8 cellular contexts compared by ENCODE assay signal in the genomic region with DNA sequence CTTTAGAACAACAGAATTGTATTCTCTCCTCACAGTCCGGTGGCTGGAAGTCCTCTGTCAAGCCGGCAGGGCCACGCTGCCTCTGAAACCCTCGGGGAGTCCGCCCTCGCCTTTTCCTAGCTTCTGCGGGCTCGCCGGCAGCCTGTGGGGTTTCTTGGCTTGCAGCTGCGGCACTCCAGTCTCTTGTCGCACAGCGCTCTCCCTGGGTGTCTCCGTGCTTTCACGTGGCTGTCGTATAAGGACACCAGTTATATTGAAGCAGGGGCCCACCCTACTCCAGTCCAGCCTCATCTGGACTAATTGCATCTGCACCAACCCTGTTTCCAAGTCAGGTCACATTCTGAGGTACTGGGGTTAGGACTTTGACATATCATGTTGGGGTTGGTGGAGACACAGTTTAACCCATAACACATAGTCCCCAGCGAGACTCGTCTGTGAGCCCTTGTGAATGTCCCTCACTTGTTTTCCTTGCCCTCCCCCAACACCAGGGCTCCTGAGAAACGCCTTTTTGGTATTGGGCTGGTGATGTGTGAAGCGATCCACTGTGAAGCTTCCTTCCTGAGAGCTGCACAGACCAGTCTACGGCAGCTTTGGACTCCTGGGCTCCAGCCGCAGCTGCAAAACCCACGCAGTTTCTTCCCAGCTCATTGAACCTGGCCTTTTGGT. TPM values are rescaled to one million over a fixed set of nuclear protein-coding genes. Genes with fewer than 3 reads are reported as not detected.
DNase-seq lines count a peak whose midpoint lies in the region; ATAC-seq and TF ChIP-seq lines count a peak whose summit lies in the region.

No MANE protein-coding gene starts in this region.

- TF ChIP-seq EP300 in SK-N-SH (IDR thresholded peaks at IDR 0.05; ENCODE audit: borderline replicate concordance in 1 of 2, low read depth in 1 of 2, low read length in 1 of 2) = no peak

- POLR2A ChIA-PET in SK-N-SH (lab: Yijun Ruan, JAX) = no interaction called here

- no peak for TF ChIP-seq CTCF in OCI-LY3 (IDR thresholded peaks at IDR 0.05; ENCODE audit: low read depth, low read length)
- no peak for TF ChIP-seq CTCF in SK-N-SH (IDR thresholded peaks at IDR 0.05)

- peak overlapping the region; percentile 57; the same call in 1 of the 2 replicates for H3K9ac ChIP-seq in OCI-LY3 (ENCODE audit: low read length)
- peak overlapping the region; percentile 7 to 30 for H3K9ac ChIP-seq in duodenal mucosa (ENCODE audit: low read depth in 1 of 2, low read length in 2 of 2)
- H3K9ac ChIP-seq in SK-N-SH = no peak overlapping the region

- no peaks in the 10 kb centered on the region for H3K9me2 ChIP-seq in SK-N-SH

- H3K36me3 ChIP-seq in OCI-LY3 (replicated peaks; ENCODE audit: low read depth, low read length) (peaks cover 43% of the 10 kb centered on the region), duodenal mucosa (ENCODE audit: control insufficient read depth in 1 of 2, insufficient read depth in 2 of 2, low read length in 2 of 2) (no peaks in the 10 kb centered on the region), SK-N-SH (replicated peaks in 1 of 2; ENCODE audit: control insufficient read depth in 1 of 2, insufficient read depth in 2 of 2, low read length in 1 of 2) (no peaks in the 10 kb centered on the region)

- CTCF ChIA-PET in SK-N-SH (lab: Yijun Ruan, JAX) = no interaction called here

- peak; percentile 19 for DNase-seq in occipital lobe (lab: John Stamatoyannopoulos, UW)
- DNase-seq in germinal center (ENCODE audit: low spot score) = no peak
- DNase-seq in SK-N-SH = no peak
- no peak for DNase-seq in epidermal melanocyte (ENCODE audit: insufficient read length, low spot score)

- H3K27me3 ChIP-seq in OCI-LY3 (ENCODE audit: low read depth, low read length) (no peaks in the 10 kb centered on the region), duodenal mucosa (ENCODE audit: control insufficient read depth in 1 of 2, insufficient read depth in 2 of 2, low read length in 2 of 2) (no peaks in the 10 kb centered on the region), SK-N-SH (ENCODE audit: insufficient read depth) (no peaks in the 10 kb centered on the region)

- H4K20me1 ChIP-seq in OCI-LY3 (ENCODE audit: insufficient read depth, low read length) (peaks cover 93% of the 10 kb centered on the region), SK-N-SH (ENCODE audit: insufficient read depth) (no peaks in the 10 kb centered on the region)

- no peak overlapping the region for H2AFZ ChIP-seq in OCI-LY3 (ENCODE audit: low read depth, low read length)
- no peak overlapping the region for H2AFZ ChIP-seq in SK-N-SH (ENCODE audit: low read depth)

- WGBS in SK-N-SH (ENCODE audit: low lambda C conversion rate) = 88% methylated on average over 13 of the region's 22 CpGs

- H3K9me3 ChIP-seq in OCI-LY3 (ENCODE audit: insufficient read depth, low read length) (no peaks in the 10 kb centered on the region), duodenal mucosa (ENCODE audit: control insufficient read depth in 1 of 2, low read length in 2 of 2) (no peaks in the 10 kb centered on the region), SK-N-SH (no peaks in the 10 kb centered on the region)

- H3K27ac ChIP-seq in OCI-LY3 (ENCODE audit: low read length) (peak overlapping the region; percentile 70), duodenal mucosa (ENCODE audit: low read depth, low read length) (peak overlapping the region; percentile 52), SK-N-SH (ENCODE audit: low read depth in 2 of 2, low read length in 1 of 2) (no peak overlapping the region)

- TF ChIP-seq RAD21 in SK-N-SH (IDR thresholded peaks at IDR 0.05; ENCODE audit: low read length) = no peak

- H3K4me1 ChIP-seq in OCI-LY3 (ENCODE audit: low read length) = peaks cover 45% of the 10 kb centered on the region
- H3K4me1 ChIP-seq in duodenal mucosa (ENCODE audit: control insufficient read depth in 1 of 2, insufficient read depth in 2 of 2, low read length in 2 of 2) = peaks cover 19 to 25% of the 10 kb centered on the region in 2 donors
- peaks cover 0 to 42% of the 10 kb centered on the region in 2 experiments; a peak in 3 of 4 replicates for H3K4me1 ChIP-seq in SK-N-SH (ENCODE audit: control insufficient read depth in 1 of 2, insufficient read depth in 2 of 2, low read depth in 1 of 2, low read length in 1 of 2)

- H3K79me2 ChIP-seq in OCI-LY3 (ENCODE audit: low read length) = peaks cover 98% of the 10 kb centered on the region
- H3K79me2 ChIP-seq in SK-N-SH (ENCODE audit: insufficient read depth) = peaks cover 14% of the 10 kb centered on the region; the same call in 1 of the 2 replicates

- H3K4me3 ChIP-seq in OCI-LY3 (ENCODE audit: low read length) = peak overlapping the region; percentile 56
- H3K4me3 ChIP-seq in duodenal mucosa (ENCODE audit: low read depth in 1 of 2, low read length in 2 of 2) = peak overlapping the region; percentile 46 to 60
- H3K4me3 ChIP-seq in SK-N-SH (ENCODE audit: low read depth in 2 of 2, low read length in 1 of 2) = no peak overlapping the region

- peak; percentile 26 for ATAC-seq in GM18867 (IDR thresholded peaks at IDR 0.05; ENCODE audit: unreplicated experiment)
- ATAC-seq in HG02623 (IDR thresholded peaks at IDR 0.05; ENCODE audit: unreplicated experiment) = peak; percentile 23

- H3K4me2 ChIP-seq in OCI-LY3 (ENCODE audit: low read length) = peak overlapping the region; percentile 78
- H3K4me2 ChIP-seq in SK-N-SH = no peak overlapping the region

- peaks cover 6% of the 10 kb centered on the region for H3F3A ChIP-seq in SK-N-SH (replicated peaks; ENCODE audit: insufficient read depth)

TF ChIP-seq in SK-N-SH, 30 proteins besides CTCF, POLR2A, EP300 and RAD21:
- TF ChIP-seq SIN3A (IDR thresholded peaks at IDR 0.05; ENCODE audit: borderline replicate concordance, low read depth, low read length) = no peak
- no peak for TF ChIP-seq NFIC (IDR thresholded peaks at IDR 0.05; ENCODE audit: borderline replicate concordance)
- TF ChIP-seq SMC3 (IDR thresholded peaks at IDR 0.05; ENCODE audit: low read depth, low read length) = no peak
- no peak for TF ChIP-seq NRF1 (IDR thresholded peaks at IDR 0.05; ENCODE audit: low read depth, low read length)
- no peak for TF ChIP-seq GATA2 (CRISPR knock-in tag; IDR thresholded peaks at IDR 0.05)

RNA-seq across cellular contexts. Expression of a gene that starts 22.7 kb away (rescaled TPM):
- total RNA-seq in occipital lobe = 48.7 TPM
- 6.2 and 6.8 TPM in 2 replicates for polyA plus RNA-seq in SK-N-SH (2012; rRNA removed)
- 4.6 and 4.9 TPM in 2 replicates for polyA plus RNA-seq in SK-N-SH (2012; cell fraction: cytosol; rRNA removed)
- polyA plus RNA-seq in SK-N-SH (2012; cell fraction: nucleus; rRNA removed) = 15.8 and 17.0 TPM in 2 replicates

Comparison
In these comparisons a context has a peak if more than half of its experiments do, and no peak if none do; other contexts are left out.
1. H3K27ac ChIP-seq: peak in OCI-LY3 (single experiment) and duodenal mucosa (single experiment); none in SK-N-SH (0 of 2).
2. H3K4me3 ChIP-seq: peak in OCI-LY3 (single experiment) and duodenal mucosa (2 of 2); none in SK-N-SH (0 of 2).